9 cellular contexts compared by ENCODE assay signal in the genomic region with DNA sequence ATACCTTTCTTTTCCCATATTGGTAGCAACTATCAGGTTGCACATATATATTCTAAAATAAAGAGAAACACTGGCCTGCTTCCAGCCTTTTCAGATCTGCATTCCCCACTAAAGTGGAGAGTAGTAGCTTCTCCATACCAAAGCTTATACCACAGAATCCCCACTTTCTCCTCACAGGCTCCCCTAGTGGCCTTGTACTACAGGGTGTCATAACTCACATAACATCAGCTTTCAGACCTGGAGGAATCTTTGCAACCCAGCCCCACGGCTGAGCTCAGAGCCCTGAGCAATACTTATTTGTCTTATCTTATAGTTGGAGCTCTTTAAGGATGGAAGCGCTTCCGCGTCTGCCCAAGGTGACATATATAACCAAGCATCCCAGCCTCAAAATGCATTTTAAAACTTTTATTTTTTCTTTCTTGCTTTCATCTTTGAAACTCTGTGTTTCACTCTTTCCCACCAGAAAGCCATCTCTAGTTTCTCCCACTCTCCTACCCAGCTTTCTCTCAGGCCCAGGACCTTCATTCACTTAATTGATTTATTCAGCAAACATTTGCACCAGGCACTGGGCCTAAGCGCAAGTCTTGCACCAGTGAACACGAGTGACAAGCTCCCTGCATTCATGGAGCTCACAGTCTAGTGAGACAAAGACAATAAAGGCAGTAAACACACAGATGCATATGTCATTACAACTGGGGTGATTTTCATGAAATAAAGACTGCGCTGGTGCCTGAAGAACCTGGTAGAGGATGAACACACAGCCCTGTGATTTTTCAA.
DNase-seq lines count a peak whose midpoint lies in the region; ATAC-seq and TF ChIP-seq lines count a peak whose summit lies in the region.
"Had no signal": no experiment of that assay in that cellular context is flagged by ENCODE, and none has a peak within 500 bp of the region (broad histone marks: within the 10 kb centered on the region; RNA-seq: fewer than 3 reads in every experiment).

No MANE protein-coding gene starts in this region.

- no peaks in the 10 kb centered on the region for H4K20me1 ChIP-seq in SK-N-SH (ENCODE audit: insufficient read depth)

- H3K27ac Mint-ChIP-seq in HFFc6: no peak overlapping the region
- H3K27ac Mint-ChIP-seq: activated CD4-positive, alpha-beta memory T cell treated with anti-CD3 and anti-CD28 coated beads, Interleukin-2, amount 10 ng/mL, durations not matched to agents 7 days and 5 days had no signal

- POLR2A ChIA-PET in SK-N-SH (lab: Yijun Ruan, JAX): no interaction called here

- no peaks in the 10 kb centered on the region for H3K36me3 Mint-ChIP-seq in HFFc6 (ENCODE audit: low read depth)

- H3K9me3 ChIP-seq in SK-N-SH (no peaks in the 10 kb centered on the region), iPS DF 6.9 (ENCODE audit: control insufficient read depth, insufficient read depth, low read length) (no peaks in the 10 kb centered on the region), ovary (no peaks in the 10 kb centered on the region)

- no peaks in the 10 kb centered on the region for H3K79me2 ChIP-seq in SK-N-SH (ENCODE audit: insufficient read depth)

- H3K27me3 Mint-ChIP-seq in HFFc6 (ENCODE audit: insufficient read depth): peaks cover 2% of the 10 kb centered on the region; the same call in 1 of the 2 replicates
- H3K27me3 Mint-ChIP-seq: activated CD4-positive, alpha-beta memory T cell treated with anti-CD3 and anti-CD28 coated beads, Interleukin-2, amount 10 ng/mL, durations not matched to agents 7 days and 5 days had no signal

- H3K27me3 ChIP-seq in SK-N-SH (ENCODE audit: insufficient read depth) (no peaks in the 10 kb centered on the region), iPS DF 6.9 (ENCODE audit: control insufficient read depth, insufficient read depth, low read length) (no peaks in the 10 kb centered on the region), ovary (no peaks in the 10 kb centered on the region)

- no peaks in the 10 kb centered on the region for H3F3A ChIP-seq in SK-N-SH (replicated peaks; ENCODE audit: insufficient read depth)

- WGBS in SK-N-SH (ENCODE audit: low lambda C conversion rate): 68% methylated on average over 7 of the region's 7 CpGs
- no CpG with 5 or more reads among the region's 7 CpGs for WGBS in iPS DF 6.9 (ENCODE audit: insufficient coverage, insufficient read length)
- WGBS in ovary, 3 donors: 87 to 89% (median 87%) methylated on average over 7 of the region's 7 CpGs

- H3K4me3 Mint-ChIP-seq in HFFc6: no peak overlapping the region
- H3K4me3 Mint-ChIP-seq: activated CD4-positive, alpha-beta memory T cell treated with anti-CD3 and anti-CD28 coated beads, Interleukin-2, amount 10 ng/mL, durations not matched to agents 7 days and 5 days had no signal

- H3K36me3 ChIP-seq in SK-N-SH (replicated peaks in 1 of 2; ENCODE audit: control insufficient read depth in 1 of 2, insufficient read depth in 2 of 2, low read length in 1 of 2): no peaks in the 10 kb centered on the region
- no peaks in the 10 kb centered on the region for H3K36me3 ChIP-seq in iPS DF 6.9 (ENCODE audit: control insufficient read depth, insufficient read depth, low read length)
- no peaks in the 10 kb centered on the region for H3K36me3 ChIP-seq in ovary

- peak; percentile 43 for TF ChIP-seq RAD21 in SK-N-SH (IDR thresholded peaks at IDR 0.05; ENCODE audit: low read length)

- no peaks in the 10 kb centered on the region for H3K9me2 ChIP-seq in SK-N-SH

- peaks cover 19% of the 10 kb centered on the region for H3K9me3 Mint-ChIP-seq in HFFc6
- H3K9me3 Mint-ChIP-seq: activated CD4-positive, alpha-beta memory T cell treated with anti-CD3 and anti-CD28 coated beads, Interleukin-2, amount 10 ng/mL, durations not matched to agents 7 days and 5 days had no signal

- no peak overlapping the region for H2AFZ ChIP-seq in SK-N-SH (ENCODE audit: low read depth)

- H3K4me1 ChIP-seq in SK-N-SH (ENCODE audit: control insufficient read depth in 1 of 2, insufficient read depth in 2 of 2, low read depth in 1 of 2, low read length in 1 of 2) (peaks cover 0 to 8% of the 10 kb centered on the region in 2 experiments; a peak in 2 of 4 replicates), iPS DF 6.9 (ENCODE audit: control insufficient read depth, insufficient read depth, low read length) (no peaks in the 10 kb centered on the region), ovary (ENCODE audit: insufficient read depth) (no peaks in the 10 kb centered on the region)

- H3K27ac ChIP-seq in C4-2B (no peak overlapping the region), SK-N-SH (ENCODE audit: low read depth in 2 of 2, low read length in 1 of 2) (no peak overlapping the region), iPS DF 6.9 (ENCODE audit: low read length) (no peak overlapping the region), ovary (no peak overlapping the region)

- CTCF ChIA-PET in SK-N-SH (lab: Yijun Ruan, JAX): interaction anchor here (0.5 to 2.1 kb wide), 12 partner anchors 8 to 367 kb away, joined by 3 to 6 read pairs (median 3); no protein-coding TSS in a partner anchor

- no peaks in the 10 kb centered on the region for H3K4me1 Mint-ChIP-seq in HFFc6 (ENCODE audit: low read depth)
- H3K4me1 Mint-ChIP-seq: activated CD4-positive, alpha-beta memory T cell treated with anti-CD3 and anti-CD28 coated beads, Interleukin-2, amount 10 ng/mL, durations not matched to agents 7 days and 5 days had no signal

- DNase-seq in HFFc6 (no peak), SK-N-SH (peak; percentile 42), iPS DF 6.9 (ENCODE audit: low read depth, low spot score) (peak; percentile 27), left colon (no peak), NCI-H1092 treated with DMSO at 0.1 percent for 48 hours (lab: John Stamatoyannopoulos, UW) (no peak), ovary (no peak)
- DNase-seq in activated effector memory CD4-positive, alpha-beta T cell treated with Interleukin-2 at 50 U/mL for 16 hours: no peak
- DNase-seq: activated CD4-positive, alpha-beta memory T cell treated with anti-CD3 and anti-CD28 coated beads, Interleukin-2, amount 10 ng/mL, durations not matched to agents 7 days and 5 days had no signal

- no peak for ATAC-seq in left colon

- TF ChIP-seq POLR2A in ovary (IDR thresholded peaks at IDR 0.05): no peak

- H3K4me2 ChIP-seq in SK-N-SH: no peak overlapping the region

- TF ChIP-seq CTCF in C4-2B (conservative IDR thresholded peaks at IDR 0.05): peak; percentile 68
- peak; percentile 37; the same call in 1 of the 2 replicates for TF ChIP-seq CTCF in HFFc6 (IDR thresholded peaks at IDR 0.05)
- TF ChIP-seq CTCF in SK-N-SH (IDR thresholded peaks at IDR 0.05): peak; percentile 57
- no peak for TF ChIP-seq CTCF in ovary (IDR thresholded peaks at IDR 0.05)

- no peak overlapping the region for H3K4me3 ChIP-seq in SK-N-SH (ENCODE audit: low read depth in 2 of 2, low read length in 1 of 2)
- no peak overlapping the region for H3K4me3 ChIP-seq in iPS DF 6.9 (ENCODE audit: low read length)
- H3K4me3 ChIP-seq in ovary: no peak overlapping the region

- TF ChIP-seq EP300 in SK-N-SH (IDR thresholded peaks at IDR 0.05; ENCODE audit: borderline replicate concordance in 1 of 2, low read depth in 1 of 2, low read length in 1 of 2): no peak
- no peak for TF ChIP-seq EP300 in ovary (IDR thresholded peaks at IDR 0.05)

- no peak overlapping the region for H3K9ac ChIP-seq in SK-N-SH

- intact Hi-C loops in left colon (cut with DNase I, micrococcal nuclease) (no loop called here), ovary (cut with DNase I) (no loop called here)

TF ChIP-seq in SK-N-SH, 30 proteins besides CTCF, POLR2A, EP300 and RAD21:
- TF ChIP-seq TEAD4 (IDR thresholded peaks at IDR 0.05; ENCODE audit: borderline replicate concordance, insufficient read depth): no peak
- TF ChIP-seq SIN3A (IDR thresholded peaks at IDR 0.05; ENCODE audit: borderline replicate concordance, low read depth, low read length): no peak
- no peak for TF ChIP-seq FOXM1 (IDR thresholded peaks at IDR 0.05; ENCODE audit: low read depth)
- TF ChIP-seq RFX5 (IDR thresholded peaks at IDR 0.05; ENCODE audit: low read length): no peak
- TF ChIP-seq TAF1 (IDR thresholded peaks at IDR 0.05; ENCODE audit: borderline replicate concordance, low read depth, low read length): no peak
- TF ChIP-seq, protein P1, sequence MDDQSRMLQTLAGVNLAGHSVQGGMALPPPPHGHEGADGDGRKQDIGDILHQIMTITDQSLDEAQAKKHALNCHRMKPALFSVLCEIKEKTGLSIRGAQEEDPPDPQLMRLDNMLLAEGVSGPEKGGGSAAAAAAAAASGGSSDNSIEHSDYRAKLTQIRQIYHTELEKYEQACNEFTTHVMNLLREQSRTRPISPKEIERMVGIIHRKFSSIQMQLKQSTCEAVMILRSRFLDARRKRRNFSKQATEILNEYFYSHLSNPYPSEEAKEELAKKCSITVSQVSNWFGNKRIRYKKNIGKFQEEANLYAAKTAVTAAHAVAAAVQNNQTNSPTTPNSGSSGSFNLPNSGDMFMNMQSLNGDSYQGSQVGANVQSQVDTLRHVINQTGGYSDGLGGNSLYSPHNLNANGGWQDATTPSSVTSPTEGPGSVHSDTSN (IDR thresholded peaks at IDR 0.05): no peak
- TF ChIP-seq, protein P2, sequence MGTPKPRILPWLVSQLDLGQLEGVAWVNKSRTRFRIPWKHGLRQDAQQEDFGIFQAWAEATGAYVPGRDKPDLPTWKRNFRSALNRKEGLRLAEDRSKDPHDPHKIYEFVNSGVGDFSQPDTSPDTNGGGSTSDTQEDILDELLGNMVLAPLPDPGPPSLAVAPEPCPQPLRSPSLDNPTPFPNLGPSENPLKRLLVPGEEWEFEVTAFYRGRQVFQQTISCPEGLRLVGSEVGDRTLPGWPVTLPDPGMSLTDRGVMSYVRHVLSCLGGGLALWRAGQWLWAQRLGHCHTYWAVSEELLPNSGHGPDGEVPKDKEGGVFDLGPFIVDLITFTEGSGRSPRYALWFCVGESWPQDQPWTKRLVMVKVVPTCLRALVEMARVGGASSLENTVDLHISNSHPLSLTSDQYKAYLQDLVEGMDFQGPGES (IDR thresholded peaks at IDR 0.05; ENCODE audit: low read depth, low read length): no peak
- TF ChIP-seq EZH2phosphoT487 (IDR thresholded peaks at IDR 0.05; ENCODE audit: borderline replicate concordance, low read depth): no peak
- no peak for TF ChIP-seq SMC3 (IDR thresholded peaks at IDR 0.05; ENCODE audit: low read depth, low read length)
- TF ChIP-seq GATA2 (CRISPR knock-in tag; IDR thresholded peaks at IDR 0.05): no peak
- TF ChIP-seq MXI1 (IDR thresholded peaks at IDR 0.05; ENCODE audit: low read depth, low read length): no peak
- TF ChIP-seq, protein P3, sequence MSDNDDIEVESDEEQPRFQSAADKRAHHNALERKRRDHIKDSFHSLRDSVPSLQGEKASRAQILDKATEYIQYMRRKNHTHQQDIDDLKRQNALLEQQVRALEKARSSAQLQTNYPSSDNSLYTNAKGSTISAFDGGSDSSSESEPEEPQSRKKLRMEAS (IDR thresholded peaks at IDR 0.05; ENCODE audit: low read depth): no peak
- TF ChIP-seq RXRA (IDR thresholded peaks at IDR 0.05; ENCODE audit: borderline replicate concordance, low read depth): no peak
- no peak for TF ChIP-seq JUND (IDR thresholded peaks at IDR 0.05)
- no peak for TF ChIP-seq MEF2A (IDR thresholded peaks at IDR 0.05; ENCODE audit: borderline replicate concordance, low read depth)
- no peak for TF ChIP-seq TCF12 (IDR thresholded peaks at IDR 0.05)
- no peak for TF ChIP-seq ELF1 (IDR thresholded peaks at IDR 0.05)

Comparison
In these comparisons a context has a peak if more than half of its experiments do, and no peak if none do; other contexts are left out.
1. CTCF ChIP-seq: peak in C4-2B (single experiment), HFFc6 (single experiment) and SK-N-SH (single experiment); none in ovary (0 of 3).
2. DNase-seq: peak in SK-N-SH (single experiment) and iPS DF 6.9 (single experiment); none in HFFc6 (single experiment), left colon (0 of 2), NCI-H1092 treated with DMSO at 0.1 percent for 48 hours (single experiment), ovary (0 of 5) and activated effector memory CD4-positive, alpha-beta T cell treated with Interleukin-2 at 50 U/mL for 16 hours (single experiment).